17 cellular contexts compared by ENCODE assay signal in genomic region chr1:70361727-70362413, GRCh38. TPM values are rescaled to one million over a fixed set of nuclear protein-coding genes. Genes with fewer than 3 reads are reported as not detected.
DNase-seq lines count a peak whose midpoint lies in the region; ATAC-seq, FAIRE-seq and TF ChIP-seq lines count a peak whose summit lies in the region.
"Had no signal": no experiment of that assay in that cellular context is flagged by ENCODE, and none has a peak within 500 bp of the region (broad histone marks: within the 10 kb centered on the region; RNA-seq: fewer than 3 reads in every experiment).

No MANE protein-coding gene starts in this region.

- no peaks in the 10 kb centered on the region for H3K9me3 ChIP-seq in A549
- H3K9me3 ChIP-seq: transverse colon had no signal

- POLR2A ChIA-PET in A549 (lab: Yijun Ruan, JAX), result no interaction called here

- no peak for TF ChIP-seq POLR2A in A549 (IDR thresholded peaks at IDR 0.05; ENCODE audit: low read length)

- no peak for TF ChIP-seq RAD21 in A549 (conservative IDR thresholded peaks at IDR 0.05 in 1 of 2, IDR thresholded peaks at IDR 0.05 in 1 of 2)

- no peak overlapping the region for H3K4me2 ChIP-seq in A549

- no peaks in the 10 kb centered on the region for H3K4me1 ChIP-seq in A549
- H3K4me1 ChIP-seq: transverse colon had no signal

- ATAC-seq in A549, result no peak
- ATAC-seq in HG03139 (IDR thresholded peaks at IDR 0.05; ENCODE audit: unreplicated experiment), result no peak

- TF ChIP-seq EP300 in A549 (IDR thresholded peaks at IDR 0.05), result no peak

- WGBS in A549 (ENCODE audit: missing lambda C conversion rate), result 84% methylated on average over 3 of the region's 3 CpGs

- H3K4me3 ChIP-seq in A549 (no peak overlapping the region), H7 (ENCODE audit: insufficient read depth, low read depth, low read length) (no peak overlapping the region)
- H3K4me3 ChIP-seq: transverse colon had no signal

- H3K4me1 Mint-ChIP-seq in brain, result peaks cover 27% of the 10 kb centered on the region

- H3K36me3 ChIP-seq in H7 (replicated peaks; ENCODE audit: control insufficient read depth, insufficient read depth, low read length), result no peaks in the 10 kb centered on the region; the same call in 1 of the 2 replicates
- H3K36me3 ChIP-seq: transverse colon had no signal

- no peaks in the 10 kb centered on the region for H3K9me3 Mint-ChIP-seq in brain

- H3K27ac Mint-ChIP-seq in brain, result peak overlapping the region in 3 of 5 experiments; percentile 63 to 90 (median 73)

- H3K27me3 ChIP-seq in H7 (ENCODE audit: control insufficient read depth, insufficient read depth, low read length), result no peaks in the 10 kb centered on the region
- H3K27me3 ChIP-seq: transverse colon had no signal

- FAIRE-seq in A549 (lab: Jason Lieb, UNC), result no peak
- FAIRE-seq: GM12891 had no signal

- no peaks in the 10 kb centered on the region for H3K27me3 Mint-ChIP-seq in brain

- H3K27ac ChIP-seq in A549, result no peak overlapping the region
- H3K27ac ChIP-seq: transverse colon, VCaP had no signal

- H3K36me3 Mint-ChIP-seq in brain, result no peaks in the 10 kb centered on the region

- DNase-seq in A549 (ENCODE audit: low read depth in 1 of 2, low spot score in 1 of 2) (peak in 1 of 2 experiments; percentile 3), H7 (peak; percentile 29), kidney tubule cell (ENCODE audit: low spot score) (peak; percentile 57), T1000 (lab: John Stamatoyannopoulos, UW) (no peak), NCI-H526 (lab: John Stamatoyannopoulos, UW) (no peak), NCI-H128 (lab: John Stamatoyannopoulos, UW; ENCODE audit: unreplicated experiment) (no peak)
- DNase-seq: activated CD8-positive, alpha-beta memory T cell treated with anti-CD3 and anti-CD28 coated beads, Interleukin-2, amount 50 U/mL, for 4 hours; GOT3; NCI-H1105; NCI-H524 treated with DMSO at 0.1 percent for 48 hours; nucleus accumbens; SIG-M5; transverse colon had no signal

- TF ChIP-seq CTCF in A549 (IDR thresholded peaks at IDR 0.05) (no peak), brain (conservative IDR thresholded peaks at IDR 0.05) (no peak)

- peak overlapping the region in 2 of 5 experiments; percentile 3 to 28 for H3K4me3 Mint-ChIP-seq in brain

- CTCF ChIA-PET in A549 (lab: Yijun Ruan, JAX), result interaction anchor here (0.6 kb wide), 1 partner anchor 47 kb away, joined by 3 read pairs; no protein-coding TSS in a partner anchor

TF ChIP-seq in A549, 52 proteins besides CTCF, POLR2A, EP300 and RAD21:
- TF ChIP-seq MAFK (IDR thresholded peaks at IDR 0.05; ENCODE audit: partially characterized antibody), result peak; percentile 50
- TF ChIP-seq NPAS2 (CRISPR knock-in tag; IDR thresholded peaks at IDR 0.05; ENCODE audit: borderline replicate concordance), result no peak

RNA-seq across cellular contexts. Expression of gene ANKRD13C, which starts 7.3 kb away (rescaled TPM):
- polyA plus RNA-seq in A549 (2011; rRNA removed), result 9.2 and 12.5 TPM in 2 replicates
- polyA plus RNA-seq in A549 (2012; cell fraction: cytosol; rRNA removed), result 3.8 and 4.8 TPM in 2 replicates
- 4.6 and 4.8 TPM in 2 replicates for polyA plus RNA-seq in A549 (2012; cell fraction: nucleus; rRNA removed)
- polyA plus RNA-seq in A549 (2017; fragmentation: RNase III; extraction: RNeasy Plus Mini Kit Qiagen cat#74134 plus additional on column Dnase treatment), result 8.1 to 9.1 TPM (median 8.3 TPM) in 3 replicates
- 6.0 and 6.4 TPM in 2 replicates for polyA minus RNA-seq in A549 (2011; rRNA and poly(A)+ RNA removed)
- total RNA-seq in H7 (2014; rRNA removed; shearing (Covaris generic)), result 34.4 and 54.2 TPM in 2 replicates
- polyA plus RNA-seq in brain (ENCODE audit: insufficient read depth, low read depth, low replicate concordance), result 5.2 TPM

RNA-seq across cellular contexts. Expression of gene CTH, which starts 49.2 kb away (rescaled TPM):
- polyA plus RNA-seq in A549 (2011; rRNA removed) (6.8 and 7.2 TPM in 2 replicates), A549 (2017; fragmentation: RNase III; extraction: RNeasy Plus Mini Kit Qiagen cat#74134 plus additional on column Dnase treatment) (2.3 to 3.8 TPM (median 3.7 TPM) in 3 replicates), brain (ENCODE audit: insufficient read depth, low read depth, low replicate concordance) (2.6 TPM)
- 1.6 and 2.7 TPM in 2 replicates for polyA plus RNA-seq in A549 (2012; cell fraction: cytosol; rRNA removed)
- polyA plus RNA-seq in A549 (2012; cell fraction: nucleus; rRNA removed), result 2.0 and 2.6 TPM in 2 replicates
- polyA minus RNA-seq in A549 (2011; rRNA and poly(A)+ RNA removed), result 5.9 and 6.9 TPM in 2 replicates
- total RNA-seq in H7 (2014; rRNA removed; shearing (Covaris generic)), result 33.5 and 35.9 TPM in 2 replicates

Comparison
In these comparisons a context has a peak if more than half of its experiments do, and no peak if none do; other contexts are left out.
1. DNase-seq: peak in H7 (single experiment) and kidney tubule cell (single experiment); none in T1000 (single experiment), NCI-H526 (0 of 2) and NCI-H128 (single experiment).